In the genomic region with DNA sequence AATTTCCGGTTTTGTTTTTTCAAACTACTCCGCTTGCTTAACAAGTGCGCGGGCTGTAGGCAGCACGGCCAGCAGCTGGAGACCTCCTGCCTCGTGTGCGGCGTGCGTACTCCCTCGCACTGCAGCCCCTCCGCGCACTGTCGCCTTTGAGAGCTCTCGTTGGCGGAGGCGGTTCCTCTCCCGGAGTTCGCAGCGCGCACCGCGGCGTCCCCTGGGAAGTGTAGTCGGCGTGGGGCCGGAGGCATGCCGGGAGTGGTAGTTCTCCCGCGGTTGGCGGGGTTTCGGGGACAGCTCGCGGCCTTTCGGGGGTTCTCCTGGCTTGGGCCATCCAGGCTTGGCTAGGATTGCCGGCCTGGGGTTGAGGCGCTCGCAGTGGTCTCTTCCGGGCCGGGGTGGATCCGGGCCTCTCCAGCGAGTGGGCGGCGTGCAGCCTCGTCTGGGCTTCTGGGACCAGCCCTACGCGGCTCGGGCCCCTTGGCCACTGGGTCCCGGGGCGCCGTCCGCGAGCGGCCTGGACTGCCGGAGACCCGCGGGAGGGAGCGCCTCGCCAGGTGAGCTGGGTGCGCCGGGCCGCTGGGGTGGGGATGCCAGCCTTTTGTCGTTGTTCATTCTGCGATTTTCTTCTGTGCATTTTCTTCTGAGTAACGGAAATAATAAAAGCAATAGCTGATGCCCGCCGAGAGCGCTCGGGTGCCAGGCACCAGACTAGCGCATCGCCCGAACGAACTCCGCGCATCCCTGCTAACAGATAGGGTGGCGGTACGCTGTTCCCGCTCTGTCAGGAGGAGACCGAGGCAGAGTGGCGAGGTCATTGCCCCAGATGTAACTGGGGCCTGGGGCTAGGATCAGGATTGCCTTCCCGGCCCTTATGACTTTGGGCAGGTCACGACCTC, we compare ENCODE assay signal across 8 cellular contexts. TPM values are rescaled to one million over a fixed set of nuclear protein-coding genes. Genes with fewer than 3 reads are reported as not detected.
DNase-seq lines count a peak whose midpoint lies in the region; ATAC-seq and TF ChIP-seq lines count a peak whose summit lies in the region.

Gene ZNF354C (plus strand): TSS at position 258 of the 893 bp plus-strand sequence. CDS start 1,696 bp downstream, outside the sequence.

- H3K9me3 ChIP-seq in mononuclear cell (ENCODE audit: low read depth, low read length), result no peaks in the 10 kb centered on the region

- peaks cover 2% of the 10 kb centered on the region for H3K27me3 ChIP-seq in mononuclear cell (ENCODE audit: insufficient read depth, low read length)

- in situ Hi-C loops in ACHN (cut with HindIII; ENCODE audit: low pct_ligation_motif_present, low pct_unique_long_range_greater_than_20kb, low sequenced_read_pairs), result no loop called here

- DNase-seq in AG10803 (ENCODE audit: low read depth) (peak; percentile 84), NCI-H526 (lab: John Stamatoyannopoulos, UW) (peak; percentile 23 to 87), epithelial cell of proximal tubule (ENCODE audit: low read depth) (peak; percentile 20), ACHN (no peak)
- DNase-seq in activated T-cell treated with anti-CD3 and anti-CD28 coated beads, Interleukin-2, amount 50 U/mL, for 48 hours, result peak; percentile 88 to 90
- DNase-seq in stimulated activated CD8-positive, alpha-beta memory T cell treated with anti-CD3 and anti-CD28 coated beads, Interleukin-15, amount 100 ng/mL, for 1 hour (ENCODE audit: low read depth), result peak; percentile 71

- peaks cover 8% of the 10 kb centered on the region for H3K4me1 ChIP-seq in mononuclear cell (ENCODE audit: insufficient read depth, low read length)

- peak within 1 kb of the TSS; percentile 82 for H3K4me3 ChIP-seq in AG10803 (ENCODE audit: low read length)
- H3K4me3 ChIP-seq in epithelial cell of proximal tubule (ENCODE audit: low read depth, low read length), result peak within 1 kb of the TSS; percentile 80
- peak within 1 kb of the TSS; percentile 50 for H3K4me3 ChIP-seq in mononuclear cell (ENCODE audit: low read length)

- no peak for TF ChIP-seq CTCF in AG10803 (conservative IDR thresholded peaks at IDR 0.05; ENCODE audit: low read length)
- no peak for TF ChIP-seq CTCF in epithelial cell of proximal tubule (conservative IDR thresholded peaks at IDR 0.05; ENCODE audit: low read depth, low read length)

- ATAC-seq in GM21786 (IDR thresholded peaks at IDR 0.05; ENCODE audit: unreplicated experiment), result peak; percentile 96

RNA-seq across cellular contexts. Expression of gene ZNF354C, which starts in this region (rescaled TPM):
- 2.4 and 3.1 TPM in 2 replicates for total RNA-seq in epithelial cell of proximal tubule
- total RNA-seq in mononuclear cell, result 3.3 TPM
